34 cellular contexts compared by ENCODE assay signal in genomic region chr4:21716526-21716925, GRCh38.
"Had no signal": no experiment of that assay in that cellular context is flagged by ENCODE, and none has a peak within 500 bp of the region (broad histone marks: within the 10 kb centered on the region; RNA-seq: fewer than 3 reads in every experiment).

No MANE protein-coding gene starts in this region.

- H3K9me3 ChIP-seq: adrenal gland, ascending aorta had no signal

- FAIRE-seq: bronchial epithelial cell, TTC549 had no signal

- H3K27ac ChIP-seq: adrenal gland, ascending aorta, cardiac muscle cell, VCaP had no signal

- H3K27me3 ChIP-seq: adrenal gland, ascending aorta, cardiac muscle cell had no signal

- H3K4me3 ChIP-seq: adrenal gland, ascending aorta, cardiac muscle cell had no signal

- DNase-seq: activated B cell treated with CpG ODN at 0.5 μM for 24 hours; activated CD4-positive, alpha-beta memory T cell treated with anti-CD3 and anti-CD28 coated beads for 36 hours; activated CD4-positive, alpha-beta T cell treated with anti-CD3 and anti-CD28 coated beads for 4 hours; activated CD4-positive, alpha-beta T cell treated with anti-CD3 and anti-CD28 coated beads, Interleukin-2, amount 10 ng/mL, durations not matched to agents 24 days and 14 days; activated CD4-positive, alpha-beta T cell treated with anti-CD3 and anti-CD28 coated beads, Interleukin-2, amount 50 U/mL, for 1 hour; activated CD4-positive, alpha-beta T cell treated with anti-CD3 and anti-CD28 coated beads, Interleukin-2, amount 50 U/mL, for 4 hours; activated CD4-positive, CD25-positive, alpha-beta regulatory T cell treated with anti-CD3 and anti-CD28 coated beads, Interleukin-2, amount 50 U/mL, for 72 hours; activated CD8-positive, alpha-beta memory T cell treated with anti-CD3 and anti-CD28 coated beads, Interleukin-2, amount 50 U/mL, for 4 hours; activated CD8-positive, alpha-beta T cell treated with anti-CD3 and anti-CD28 coated beads for 36 hours; activated effector memory CD4-positive, alpha-beta T cell treated with anti-CD3 and anti-CD28 coated beads, Interleukin-2, amount 50 U/mL, for 16 hours; activated gamma-delta T cell treated with Interleukin-2 at 50 U/mL for 16 hours; activated naive CD4-positive, alpha-beta T cell; activated naive CD4-positive, alpha-beta T cell treated with anti-CD3 and anti-CD28 coated beads for 36 hours; activated naive CD4-positive, alpha-beta T cell treated with anti-CD3 and anti-CD28 coated beads, Interleukin-2, amount 50 U/mL, for 16 hours; activated naive CD8-positive, alpha-beta T cell treated with anti-CD3 and anti-CD28 coated beads for 36 hours; activated T-cell treated with anti-CD3 and anti-CD28 coated beads for 4 hours; activated T-cell treated with anti-CD3 and anti-CD28 coated beads, Interleukin-2, amount 50 U/mL, for 1 hour; activated T-cell treated with anti-CD3 and anti-CD28 coated beads, Interleukin-2, amount 50 U/mL, for 4 hours; activated T-cell treated with anti-CD3 and anti-CD28 coated beads, Interleukin-2, amount 50 U/mL, for 72 hours; adrenal gland; amygdala; anterior cingulate cortex; caudate nucleus; cerebellar nuclear complex; T-helper 1 cell; T-helper 2 cell; T-helper 9 cell had no signal

- ATAC-seq: activated CD8-positive, alpha-beta T cell treated with anti-CD3 and anti-CD28 coated beads for 36 hours; activated naive CD4-positive, alpha-beta T cell treated with anti-CD3 and anti-CD28 coated beads, Interleukin-2, amount 50 U/mL, for 72 hours; activated T-cell treated with anti-CD3 and anti-CD28 coated beads, Interleukin-2, amount 50 U/mL, for 4 hours; activated T-cell treated with anti-CD3 and anti-CD28 coated beads, Interleukin-2, amount 50 U/mL, for 72 hours; activated T-helper 17 cell treated with anti-CD3 and anti-CD28 coated beads, Interleukin-2, amount 50 U/mL, for 72 hours had no signal

- H3K4me1 ChIP-seq: adrenal gland, ascending aorta had no signal

- H3K36me3 ChIP-seq: adrenal gland, ascending aorta, cardiac muscle cell had no signal
